8 cellular contexts compared by ENCODE assay signal in genomic region chr2:160406591-160407392, GRCh38.
DNase-seq lines count a peak whose midpoint lies in the region; ATAC-seq and TF ChIP-seq lines count a peak whose summit lies in the region.

No MANE protein-coding gene starts in this region.

- CTCF ChIA-PET in CD8-positive, alpha-beta memory T cell (lab: Charles Lee), result interaction anchor here (0.9 to 4.1 kb wide), 10 partner anchors 11 to 137 kb away, joined by 3 to 25 read pairs (median 4); no protein-coding TSS in a partner anchor

- TF ChIP-seq POLR2A in vagina (IDR thresholded peaks at IDR 0.05), result peak in 1 of 2 donors; percentile 54

- peak; percentile 65 to 90 (median 84) for DNase-seq in CD8-positive, alpha-beta memory T cell
- DNase-seq in HuH-7.5 (ENCODE audit: low spot score) (peak; percentile 33), SKM-1 (lab: John Stamatoyannopoulos, UW; ENCODE audit: unreplicated experiment) (peak; percentile 79), adipocyte (ENCODE audit: low read depth) (peak; percentile 67), left ventricle myocardium superior (peak; percentile 63), vagina (ENCODE audit: extremely low spot score in 2 of 2) (no peak)

- peaks cover 79 to 90% (median 87%) of the 10 kb centered on the region in 3 donors for H3K4me1 Mint-ChIP-seq in CD8-positive, alpha-beta memory T cell

- H3K9ac ChIP-seq in adipocyte (ENCODE audit: low read length) (peak overlapping the region; percentile 88), rectal smooth muscle tissue (ENCODE audit: low read length) (peak overlapping the region; percentile 85)

- intact Hi-C loops in left ventricle myocardium superior (cut with micrococcal nuclease) (no loop called here), vagina (cut with DNase I) (loop anchor here (10.0 kb wide), 1 partner anchor 132 kb away; no protein-coding TSS in a partner anchor)

- H3K4me3 ChIP-seq in CD8-positive, alpha-beta memory T cell (ENCODE audit: low read length), result peak overlapping the region; percentile 86
- peak overlapping the region; percentile 93 for H3K4me3 ChIP-seq in adipocyte (ENCODE audit: low read length)
- H3K4me3 ChIP-seq in rectal smooth muscle tissue (ENCODE audit: low read length), result peak overlapping the region; percentile 75
- H3K4me3 ChIP-seq in vagina, result peak overlapping the region; percentile 90 to 100

- POLR2A ChIA-PET in CD8-positive, alpha-beta memory T cell (lab: Charles Lee), result interaction anchor here (0.6 to 3.4 kb wide), 6 partner anchors 13 to 115 kb away, joined by 3 to 20 read pairs (median 4); no protein-coding TSS in a partner anchor

- H3K27me3 Mint-ChIP-seq in CD8-positive, alpha-beta memory T cell, result no peaks in the 10 kb centered on the region

- peak overlapping the region; percentile 89 to 97 (median 93) for H3K4me3 Mint-ChIP-seq in CD8-positive, alpha-beta memory T cell

- ATAC-seq in GM21390 (IDR thresholded peaks at IDR 0.05; ENCODE audit: unreplicated experiment) (peak; percentile 54), left ventricle myocardium superior (peak; percentile 44)

- H3K36me3 ChIP-seq in CD8-positive, alpha-beta memory T cell (ENCODE audit: insufficient read depth, low read length), result no peaks in the 10 kb centered on the region
- H3K36me3 ChIP-seq in adipocyte (ENCODE audit: control insufficient read depth, insufficient read depth, low read length, severe bottlenecking) (no peaks in the 10 kb centered on the region), rectal smooth muscle tissue (ENCODE audit: control insufficient read depth, insufficient read depth, low read length) (no peaks in the 10 kb centered on the region), vagina (no peaks in the 10 kb centered on the region)

- H3K36me3 Mint-ChIP-seq in CD8-positive, alpha-beta memory T cell, result peaks cover 0 to 15% (median 0%) of the 10 kb centered on the region in 3 donors

- peaks cover 77% of the 10 kb centered on the region for H3K4me1 ChIP-seq in CD8-positive, alpha-beta memory T cell (ENCODE audit: insufficient read depth, low read length)
- H3K4me1 ChIP-seq in adipocyte (ENCODE audit: control insufficient read depth, insufficient read depth, low read length) (peaks cover 74% of the 10 kb centered on the region), rectal smooth muscle tissue (ENCODE audit: control insufficient read depth, insufficient read depth, low read length) (peaks cover 39% of the 10 kb centered on the region), vagina (peaks cover 74% of the 10 kb centered on the region)

- no peak for TF ChIP-seq CTCF in vagina (IDR thresholded peaks at IDR 0.05)

- no peaks in the 10 kb centered on the region for H3K27me3 ChIP-seq in CD8-positive, alpha-beta memory T cell (ENCODE audit: insufficient read depth, low read length, poor library complexity, severe bottlenecking)
- H3K27me3 ChIP-seq in adipocyte (replicated peaks; ENCODE audit: control insufficient read depth, insufficient read depth, low read length), result no peaks in the 10 kb centered on the region
- no peaks in the 10 kb centered on the region for H3K27me3 ChIP-seq in rectal smooth muscle tissue (ENCODE audit: control insufficient read depth, insufficient read depth, low read length)
- H3K27me3 ChIP-seq in vagina, result no peaks in the 10 kb centered on the region

- peaks cover 0 to 1% (median 0%) of the 10 kb centered on the region in 5 donors for H3K9me3 Mint-ChIP-seq in CD8-positive, alpha-beta memory T cell

- H3K27ac Mint-ChIP-seq in CD8-positive, alpha-beta memory T cell, result peak overlapping the region; percentile 90 to 99 (median 94)

- H3K27ac ChIP-seq in CD8-positive, alpha-beta memory T cell (ENCODE audit: low read depth, low read length), result peak overlapping the region; percentile 75
- H3K27ac ChIP-seq in rectal smooth muscle tissue (ENCODE audit: low read depth, low read length), result peak overlapping the region; percentile 91
- H3K27ac ChIP-seq in vagina, result peak overlapping the region; percentile 92

- H3K9me3 ChIP-seq in CD8-positive, alpha-beta memory T cell (ENCODE audit: low read length), result no peaks in the 10 kb centered on the region
- no peaks in the 10 kb centered on the region for H3K9me3 ChIP-seq in adipocyte (ENCODE audit: control insufficient read depth, low read length)
- H3K9me3 ChIP-seq in vagina, result no peaks in the 10 kb centered on the region

Comparison
In these comparisons a context has a peak if more than half of its experiments do, and no peak if none do; other contexts are left out.
1. DNase-seq: peak in CD8-positive, alpha-beta memory T cell (5 of 5), HuH-7.5 (single experiment), SKM-1 (single experiment), adipocyte (single experiment) and left ventricle myocardium superior (single experiment); none in vagina (0 of 2).
2. Peak in every context shown above with its lines, with median percentiles within 50 percentile points of each other: H3K27ac ChIP-seq and H3K4me3 ChIP-seq.